Comparison of ENCODE assay signal across 8 cellular contexts in the genomic region with DNA sequence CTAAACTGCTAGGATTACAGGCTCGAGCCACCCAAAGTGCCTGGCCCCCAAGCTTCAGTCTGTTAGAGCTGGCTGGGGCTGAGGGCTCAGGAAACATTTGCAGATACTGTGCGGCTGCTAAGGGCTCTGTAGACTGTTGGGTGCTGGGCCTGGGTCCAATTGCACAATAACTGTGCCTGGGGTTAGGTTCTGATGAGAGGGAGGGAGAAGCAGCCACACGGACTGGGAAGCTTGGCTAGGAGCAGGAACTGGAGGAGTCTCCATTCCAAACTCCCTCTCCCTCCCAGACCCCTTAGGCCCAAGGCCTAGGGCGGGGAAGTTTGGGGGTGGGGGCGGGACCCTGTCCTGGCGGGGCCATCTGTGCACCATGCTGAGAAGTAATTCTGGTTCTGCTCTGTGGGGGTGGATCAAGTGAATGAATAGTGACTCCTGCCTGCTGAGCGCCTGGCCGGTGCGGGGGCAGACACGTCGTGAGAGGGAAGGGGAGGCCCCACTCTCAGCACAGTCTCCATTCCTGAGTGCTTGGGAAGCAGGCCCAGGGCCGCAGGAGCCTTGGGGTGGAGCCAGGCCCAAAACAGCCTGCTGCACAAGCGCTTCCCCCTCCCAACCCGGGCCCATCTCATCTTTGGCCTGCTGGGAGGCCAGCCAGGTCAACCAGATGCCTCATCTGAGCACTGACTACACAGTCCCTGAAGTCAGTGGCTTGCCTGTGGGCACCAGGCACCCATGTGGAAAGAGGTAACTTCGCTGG. TPM values are rescaled to one million over a fixed set of nuclear protein-coding genes. Genes with fewer than 3 reads are reported as not detected.
DNase-seq lines count a peak whose midpoint lies in the region; ATAC-seq and TF ChIP-seq lines count a peak whose summit lies in the region.

No MANE protein-coding gene starts in this region.

- peak overlapping the region; percentile 96 for H3K4me2 ChIP-seq in GM23338

- H2AFZ ChIP-seq in GM23338: peak overlapping the region; percentile 28; the same call in 1 of the 2 replicates

- no peaks in the 10 kb centered on the region; the same call in 1 of the 2 replicates for H4K20me1 ChIP-seq in GM23338 (replicated peaks; ENCODE audit: insufficient read depth)

- peaks cover 51% of the 10 kb centered on the region for H3K4me1 Mint-ChIP-seq in GM23338
- peaks cover 0 to 24% (median 3%) of the 10 kb centered on the region in 7 donors for H3K4me1 Mint-ChIP-seq in naive thymus-derived CD4-positive, alpha-beta T cell

- CTCF ChIA-PET in RWPE1 (lab: Yijun Ruan, JAX): interaction anchor here (0.6 to 2.1 kb wide), 4 partner anchors 14 to 222 kb away, joined by 3 to 9 read pairs (median 4); no protein-coding TSS in a partner anchor
- CTCF ChIA-PET in naive thymus-derived CD4-positive, alpha-beta T cell (lab: Charles Lee): interaction anchor here (0.8 kb wide), 1 partner anchor 15 kb away, joined by 3 read pairs; no protein-coding TSS in a partner anchor

- H3K27ac Mint-ChIP-seq in GM23338: peak overlapping the region; percentile 84
- no peak overlapping the region for H3K27ac Mint-ChIP-seq in naive thymus-derived CD4-positive, alpha-beta T cell

- no peak overlapping the region for H3K27ac ChIP-seq in GM23338 (ENCODE audit: low read depth)
- H3K27ac ChIP-seq in RWPE1: peak overlapping the region; percentile 99
- no peak overlapping the region for H3K27ac ChIP-seq in naive thymus-derived CD4-positive, alpha-beta T cell (ENCODE audit: low read depth, low read length)

- H3K79me2 ChIP-seq in GM23338 (replicated peaks; ENCODE audit: insufficient read depth): no peaks in the 10 kb centered on the region; the same call in 1 of the 2 replicates

- H3K36me3 ChIP-seq in GM23338 (ENCODE audit: insufficient read depth): peaks cover 1% of the 10 kb centered on the region; the same call in 1 of the 2 replicates
- no peaks in the 10 kb centered on the region for H3K36me3 ChIP-seq in naive thymus-derived CD4-positive, alpha-beta T cell (ENCODE audit: control insufficient read depth in 2 of 3, insufficient read depth in 3 of 3, low read length in 3 of 3)

- peaks cover 10% of the 10 kb centered on the region for H3K9me3 Mint-ChIP-seq in GM23338
- peaks cover 0 to 11% (median 5%) of the 10 kb centered on the region in 11 donors for H3K9me3 Mint-ChIP-seq in naive thymus-derived CD4-positive, alpha-beta T cell

- peaks cover 30% of the 10 kb centered on the region for H3K27me3 ChIP-seq in GM23338 (ENCODE audit: insufficient read depth)
- H3K27me3 ChIP-seq in naive thymus-derived CD4-positive, alpha-beta T cell (ENCODE audit: control insufficient read depth in 2 of 2, insufficient read depth in 2 of 2, low read length in 2 of 2): no peaks in the 10 kb centered on the region

- peaks cover 42% of the 10 kb centered on the region for H3K27me3 Mint-ChIP-seq in GM23338 (ENCODE audit: insufficient read depth, low read depth, poor library complexity)
- peaks cover 24 to 51% (median 28%) of the 10 kb centered on the region in 5 donors for H3K27me3 Mint-ChIP-seq in naive thymus-derived CD4-positive, alpha-beta T cell

- H3K9me2 ChIP-seq in GM23338 (ENCODE audit: insufficient read depth): no peaks in the 10 kb centered on the region

- peak; percentile 45 for DNase-seq in GM23338 (ENCODE audit: low spot score)
- peak; percentile 85 for DNase-seq in RWPE1 (ENCODE audit: low spot score)
- peak; percentile 98 for DNase-seq in fibroblast of gingiva (ENCODE audit: low read depth)
- DNase-seq in naive thymus-derived CD4-positive, alpha-beta T cell: no peak
- no peak for DNase-seq in NCI-H1694 treated with DMSO at 0.1 percent for 48 hours (lab: John Stamatoyannopoulos, UW)
- no peak for DNase-seq in NCI-H2107 treated with DMSO at 0.1 percent for 48 hours (lab: John Stamatoyannopoulos, UW; ENCODE audit: unreplicated experiment)
- no peak for DNase-seq in NCI-H2081 treated with DMSO at 0.1 percent for 48 hours (lab: John Stamatoyannopoulos, UW)

- H3K4me1 ChIP-seq in GM23338 (ENCODE audit: insufficient read depth): peaks cover 40% of the 10 kb centered on the region
- no peaks in the 10 kb centered on the region for H3K4me1 ChIP-seq in naive thymus-derived CD4-positive, alpha-beta T cell (ENCODE audit: control insufficient read depth in 2 of 2, insufficient read depth in 2 of 2, low read length in 2 of 2)

- peak overlapping the region; percentile 85 for H3K4me3 ChIP-seq in GM23338
- no peak overlapping the region for H3K4me3 ChIP-seq in naive thymus-derived CD4-positive, alpha-beta T cell (ENCODE audit: low read length)

- intact Hi-C loops in naive thymus-derived CD4-positive, alpha-beta T cell (cut with micrococcal nuclease): no loop called here

- TF ChIP-seq CTCF in GM23338 (conservative IDR thresholded peaks at IDR 0.05; ENCODE audit: low read depth in 2 of 2): no peak
- TF ChIP-seq CTCF in RWPE1 (conservative IDR thresholded peaks at IDR 0.05; ENCODE audit: low read depth): no peak

- H3K9me3 ChIP-seq in naive thymus-derived CD4-positive, alpha-beta T cell (ENCODE audit: control insufficient read depth in 2 of 3, low read length in 3 of 3): peaks cover 0 to 4% (median 0%) of the 10 kb centered on the region in 3 experiments

- peak; percentile 40 for ATAC-seq in GM23338
- ATAC-seq in naive thymus-derived CD4-positive, alpha-beta T cell: no peak
- no peak for ATAC-seq in GM21515 (IDR thresholded peaks at IDR 0.05; ENCODE audit: unreplicated experiment)

- H3K4me3 Mint-ChIP-seq in GM23338: peak overlapping the region; percentile 76
- H3K4me3 Mint-ChIP-seq in naive thymus-derived CD4-positive, alpha-beta T cell: peak overlapping the region; percentile 56 to 75 (median 65)

- POLR2A ChIA-PET in RWPE1 (lab: Yijun Ruan, JAX; ENCODE audit: low non-redundant PET): interaction anchor here (0.6 kb wide), 2 partner anchors 13 to 140 kb away, joined by 3 read pairs; no protein-coding TSS in a partner anchor
- POLR2A ChIA-PET in naive thymus-derived CD4-positive, alpha-beta T cell (lab: Charles Lee): no interaction called here

- H3K36me3 Mint-ChIP-seq in GM23338 (ENCODE audit: low read depth): peaks cover 28% of the 10 kb centered on the region
- peaks cover 0 to 11% (median 2%) of the 10 kb centered on the region in 5 donors for H3K36me3 Mint-ChIP-seq in naive thymus-derived CD4-positive, alpha-beta T cell

- peaks cover 8% of the 10 kb centered on the region; the same call in 1 of the 2 replicates for H3F3A ChIP-seq in GM23338 (replicated peaks; ENCODE audit: low read depth)

TF ChIP-seq in GM23338, 12 proteins besides CTCF, POLR2A, EP300 and RAD21 (continues in another document):
- TF ChIP-seq EZH2 (IDR thresholded peaks at IDR 0.05; ENCODE audit: low read depth, unreplicated experiment): no peak
- TF ChIP-seq CREB1 (CRISPR knock-in tag; IDR thresholded peaks at IDR 0.05; ENCODE audit: low read depth): no peak
- no peak for TF ChIP-seq EZH2phosphoT487 (IDR thresholded peaks at IDR 0.05; ENCODE audit: unreplicated experiment)
- TF ChIP-seq, protein P1, sequence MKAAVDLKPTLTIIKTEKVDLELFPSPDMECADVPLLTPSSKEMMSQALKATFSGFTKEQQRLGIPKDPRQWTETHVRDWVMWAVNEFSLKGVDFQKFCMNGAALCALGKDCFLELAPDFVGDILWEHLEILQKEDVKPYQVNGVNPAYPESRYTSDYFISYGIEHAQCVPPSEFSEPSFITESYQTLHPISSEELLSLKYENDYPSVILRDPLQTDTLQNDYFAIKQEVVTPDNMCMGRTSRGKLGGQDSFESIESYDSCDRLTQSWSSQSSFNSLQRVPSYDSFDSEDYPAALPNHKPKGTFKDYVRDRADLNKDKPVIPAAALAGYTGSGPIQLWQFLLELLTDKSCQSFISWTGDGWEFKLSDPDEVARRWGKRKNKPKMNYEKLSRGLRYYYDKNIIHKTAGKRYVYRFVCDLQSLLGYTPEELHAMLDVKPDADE (IDR thresholded peaks at IDR 0.05): no peak
- no peak for TF ChIP-seq ZNF331 (CRISPR knock-in tag; IDR thresholded peaks at IDR 0.05; ENCODE audit: low read depth)
- TF ChIP-seq NANOG (IDR thresholded peaks at IDR 0.05; ENCODE audit: borderline replicate concordance): no peak
- TF ChIP-seq STAT1 (IDR thresholded peaks at IDR 0.05; ENCODE audit: unreplicated experiment): no peak

RNA-seq across cellular contexts. Expression of a gene that starts 1.5 kb away (rescaled TPM):
- total RNA-seq in GM23338 (2014; rRNA removed; shearing (Covaris generic)): 98.1 and 103 TPM in 2 replicates
- polyA plus RNA-seq in GM23338 (2016; fragmentation: Nextera tagmentation; extraction: Ambion mirVana): 65.8 and 72.5 TPM in 2 replicates
- total RNA-seq in naive thymus-derived CD4-positive, alpha-beta T cell: 1 to 10 TPM in 1 of 5 experiments, under 1 TPM in 1, not detected in 3; 0.50 to 5.8 TPM
- polyA plus RNA-seq in naive thymus-derived CD4-positive, alpha-beta T cell: not detected

Comparison
In these comparisons a context has a peak if more than half of its experiments do, and no peak if none do; other contexts are left out.
1. DNase-seq: peak in GM23338 (single experiment), RWPE1 (single experiment) and fibroblast of gingiva (single experiment); none in naive thymus-derived CD4-positive, alpha-beta T cell (0 of 9), NCI-H1694 treated with DMSO at 0.1 percent for 48 hours (single experiment), NCI-H2107 treated with DMSO at 0.1 percent for 48 hours (single experiment) and NCI-H2081 treated with DMSO at 0.1 percent for 48 hours (single experiment).
2. RNA of a gene that starts 1.5 kb away (total RNA-seq): 98.1 to 103 TPM in GM23338; 0.50 to 5.8 TPM in naive thymus-derived CD4-positive, alpha-beta T cell; every median in the first group is over 10 times any median in the second.